Comparison of ENCODE assay signal across 8 cellular contexts in genomic region chr5:173328896-173329369, GRCh38. TPM values are rescaled to one million over a fixed set of nuclear protein-coding genes. Genes with fewer than 3 reads are reported as not detected.
DNase-seq lines count a peak whose midpoint lies in the region; ATAC-seq, FAIRE-seq and TF ChIP-seq lines count a peak whose summit lies in the region.

No MANE protein-coding gene starts in this region.

- H3K27ac ChIP-seq in keratinocyte (ENCODE audit: control insufficient read depth, insufficient read depth, low read length): peak overlapping the region; percentile 46

- peak overlapping the region; percentile 80 for H3K4me2 ChIP-seq in keratinocyte (ENCODE audit: control insufficient read depth, extremely low read depth, insufficient read depth, low read depth, low read length)

- TF ChIP-seq POLR2A in NB4 (IDR thresholded peaks at IDR 0.05; ENCODE audit: extremely low read depth, insufficient read length): no peak

- peaks cover 44% of the 10 kb centered on the region for H3K4me1 ChIP-seq in keratinocyte (ENCODE audit: control insufficient read depth, extremely low read depth, insufficient read depth, low read length)

- peaks cover 0 to 12% of the 10 kb centered on the region in 2 experiments for H3K36me3 ChIP-seq in keratinocyte (ENCODE audit: control insufficient read depth in 2 of 2, extremely low read depth in 1 of 2, insufficient read depth in 2 of 2, low read length in 2 of 2)

- H3K4me3 ChIP-seq in GM12865 (ENCODE audit: low read depth, low read length): peak overlapping the region; percentile 90
- H3K4me3 ChIP-seq in NB4 (ENCODE audit: low read depth, low read length): peak overlapping the region; percentile 34
- peak overlapping the region; percentile 36 to 87 (median 62) for H3K4me3 ChIP-seq in keratinocyte (ENCODE audit: control insufficient read depth in 2 of 3, extremely low read depth in 1 of 3, insufficient read depth in 2 of 3, low read depth in 1 of 3, low read length in 3 of 3)

- no peaks in the 10 kb centered on the region for H3K9me1 ChIP-seq in keratinocyte (ENCODE audit: control insufficient read depth, extremely low read depth, insufficient read depth, low read length)

- ATAC-seq in GM21367 (IDR thresholded peaks at IDR 0.05; ENCODE audit: unreplicated experiment) (no peak), HG02852 (IDR thresholded peaks at IDR 0.05; ENCODE audit: unreplicated experiment) (no peak)

- H3K9ac ChIP-seq in keratinocyte (ENCODE audit: control insufficient read depth, extremely low read depth, insufficient read depth, low read length): peak overlapping the region; percentile 67

- DNase-seq in GM12865 (ENCODE audit: low read depth): peak; percentile 46
- peak; percentile 43 for DNase-seq in NB4 (ENCODE audit: low read depth)
- DNase-seq in amniotic stem cell (lab: John Stamatoyannopoulos, UW): peak; percentile 59
- no peak for DNase-seq in keratinocyte (ENCODE audit: low read depth, low spot score)
- DNase-seq in urothelium cell line (ENCODE audit: low spot score): peak; percentile 36
- no peak for DNase-seq in ureter (ENCODE audit: low spot score)

- H3K79me2 ChIP-seq in keratinocyte (ENCODE audit: control insufficient read depth, insufficient read depth, low read length): no peaks in the 10 kb centered on the region

- H3K27me3 ChIP-seq in keratinocyte (ENCODE audit: control insufficient read depth, extremely low read depth, insufficient read depth, low read length): peaks cover 35% of the 10 kb centered on the region

- TF ChIP-seq CTCF in GM12865 (IDR thresholded peaks at IDR 0.05; ENCODE audit: insufficient read depth, low read depth, low read length, missing control alignments) (no peak), NB4 (IDR thresholded peaks at IDR 0.05; ENCODE audit: low read depth, low read length) (no peak), keratinocyte (optimal IDR thresholded peaks at IDR 0.05 in 1 of 3, IDR thresholded peaks at IDR 0.05 in 1 of 3, conservative IDR thresholded peaks at IDR 0.05 in 1 of 3; ENCODE audit: extremely low read depth in 1 of 3, insufficient read depth in 2 of 3, low read length in 3 of 3) (no peak)

- dilution Hi-C loops in keratinocyte (cut with MboI; ENCODE audit: extremely low pct_ligation_motif_present, low sequenced_read_pairs): no loop called here

- peak overlapping the region; percentile 77 for H2AFZ ChIP-seq in keratinocyte (ENCODE audit: control insufficient read depth, low read length)

- no peaks in the 10 kb centered on the region for H3K9me3 ChIP-seq in keratinocyte (ENCODE audit: control insufficient read depth, low read depth, low read length)

- FAIRE-seq in keratinocyte (lab: Jason Lieb, UNC) (no peak), urothelium cell line (lab: Jason Lieb, UNC) (no peak)

- H4K20me1 ChIP-seq in keratinocyte (ENCODE audit: control insufficient read depth, extremely low read depth, insufficient read depth, low read length): peaks cover 3% of the 10 kb centered on the region

RNA-seq across cellular contexts. Expression of gene STC2, which starts 0.7 kb away (rescaled TPM):
- 1.9 to 4.3 TPM (median 4.1 TPM) in 3 replicates for polyA plus RNA-seq in keratinocyte
- 8.5 TPM for polyA plus RNA-seq in keratinocyte (2011; ENCODE audit: low read depth)
- polyA plus RNA-seq in keratinocyte (2011; cell fraction: cytosol; rRNA removed): 2.2 and 2.6 TPM in 2 replicates
- polyA plus RNA-seq in keratinocyte (2011; cell fraction: nucleus; rRNA removed): 9.3 and 16.7 TPM in 2 replicates
- 4.7 and 14.4 TPM in 2 replicates for polyA plus RNA-seq in keratinocyte (2012; ENCODE audit: low replicate concordance)
- 0.82 to 2.5 TPM (median 2.3 TPM) in 3 replicates for polyA minus RNA-seq in keratinocyte
- polyA minus RNA-seq in keratinocyte (2011; cell fraction: cytosol; rRNA and poly(A)+ RNA removed): 10.6 TPM
- polyA minus RNA-seq in keratinocyte (2011; cell fraction: nucleus; rRNA and poly(A)+ RNA removed): 8.4 and 8.5 TPM in 2 replicates
- total RNA-seq in ureter: 8.8 TPM

Comparison
In these comparisons a context has a peak if more than half of its experiments do, and no peak if none do; other contexts are left out.
1. DNase-seq: peak in GM12865 (single experiment), NB4 (single experiment), amniotic stem cell (single experiment) and urothelium cell line (single experiment); none in keratinocyte (single experiment) and ureter (single experiment).
2. H3K4me3 ChIP-seq: peak in every context shown above with its lines; median percentile 90 in GM12865; 62 in keratinocyte; 34 in NB4.